1 cellular context compared by ENCODE assay signal in the genomic region with DNA sequence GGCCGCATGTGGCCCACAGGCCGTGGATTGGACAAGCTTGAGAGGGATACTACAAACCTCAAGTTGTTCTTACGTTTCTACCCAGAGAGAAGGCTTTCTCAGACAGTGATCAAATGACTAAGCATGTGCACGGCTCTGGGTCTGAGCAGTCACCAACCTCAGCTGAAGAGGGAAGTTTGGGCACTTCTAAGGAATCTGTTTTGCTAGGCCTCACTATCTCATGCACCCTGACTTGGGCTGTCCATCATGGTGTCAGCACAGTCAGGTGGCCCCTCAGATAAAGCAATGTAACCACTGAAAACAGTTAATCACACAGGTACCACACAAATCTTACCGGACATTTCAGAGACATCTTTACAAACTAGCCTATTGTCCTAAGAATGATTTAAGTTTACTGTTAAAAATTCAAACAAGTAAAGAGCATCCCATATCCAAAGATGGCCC.
A peak's percentile ranks its signal among the peaks of the same experiment; 100 is the strongest.
TF ChIP-seq lines count a peak whose summit lies in the region.

No MANE protein-coding gene starts in this region.

TF ChIP-seq in K562, 482 proteins besides CTCF, POLR2A, EP300 and RAD21 (continued from another document and continues in another):
- TF ChIP-seq, protein P1, sequence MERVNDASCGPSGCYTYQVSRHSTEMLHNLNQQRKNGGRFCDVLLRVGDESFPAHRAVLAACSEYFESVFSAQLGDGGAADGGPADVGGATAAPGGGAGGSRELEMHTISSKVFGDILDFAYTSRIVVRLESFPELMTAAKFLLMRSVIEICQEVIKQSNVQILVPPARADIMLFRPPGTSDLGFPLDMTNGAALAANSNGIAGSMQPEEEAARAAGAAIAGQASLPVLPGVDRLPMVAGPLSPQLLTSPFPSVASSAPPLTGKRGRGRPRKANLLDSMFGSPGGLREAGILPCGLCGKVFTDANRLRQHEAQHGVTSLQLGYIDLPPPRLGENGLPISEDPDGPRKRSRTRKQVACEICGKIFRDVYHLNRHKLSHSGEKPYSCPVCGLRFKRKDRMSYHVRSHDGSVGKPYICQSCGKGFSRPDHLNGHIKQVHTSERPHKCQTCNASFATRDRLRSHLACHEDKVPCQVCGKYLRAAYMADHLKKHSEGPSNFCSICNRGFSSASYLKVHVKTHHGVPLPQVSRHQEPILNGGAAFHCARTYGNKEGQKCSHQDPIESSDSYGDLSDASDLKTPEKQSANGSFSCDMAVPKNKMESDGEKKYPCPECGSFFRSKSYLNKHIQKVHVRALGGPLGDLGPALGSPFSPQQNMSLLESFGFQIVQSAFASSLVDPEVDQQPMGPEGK (CRISPR knock-in tag; IDR thresholded peaks at IDR 0.05; ENCODE audit: borderline replicate concordance) = no peak
- TF ChIP-seq ZFP30 (CRISPR knock-in tag; IDR thresholded peaks at IDR 0.05; ENCODE audit: borderline replicate concordance) (no peak), ZNF778 (CRISPR knock-in tag; IDR thresholded peaks at IDR 0.05) (no peak), TAF1 (IDR thresholded peaks at IDR 0.05; ENCODE audit: control insufficient read depth, extremely low read depth, insufficient read depth, low read length, severe bottlenecking) (peak; percentile 75), CSDE1 (IDR thresholded peaks at IDR 0.05) (no peak), BMI1 (IDR thresholded peaks at IDR 0.05; ENCODE audit: low read length) (no peak), SMARCA4 (IDR thresholded peaks at IDR 0.05) (peak; percentile 99), NFIC (IDR thresholded peaks at IDR 0.05) (peak; percentile 92), ZNF668 (CRISPR knock-in tag; IDR thresholded peaks at IDR 0.05) (no peak), STAG1 (CRISPR knock-in tag; IDR thresholded peaks at IDR 0.05; ENCODE audit: borderline replicate concordance) (no peak), ATF7 (IDR thresholded peaks at IDR 0.05) (peak; percentile 85), ZNF24 (IDR thresholded peaks at IDR 0.05) (peak; percentile 86), HDAC1 (IDR thresholded peaks at IDR 0.05) (peak; percentile 87 to 99; a peak in 3 of 4 replicates), SIN3B (IDR thresholded peaks at IDR 0.05; ENCODE audit: low read depth) (no peak), CXXC5 (CRISPR knock-in tag; IDR thresholded peaks at IDR 0.05) (peak; percentile 84), ZNF347 (CRISPR knock-in tag; IDR thresholded peaks at IDR 0.05; ENCODE audit: low read depth) (no peak), SAP30 (IDR thresholded peaks at IDR 0.05; ENCODE audit: borderline replicate concordance, insufficient read depth, low read depth, low read length, poor library complexity, severe bottlenecking) (no peak), HCFC1 (IDR thresholded peaks at IDR 0.05; ENCODE audit: low read depth, low read length) (no peak), ADNP (tag; IDR thresholded peaks at IDR 0.05) (no peak), DIDO1 (tag; IDR thresholded peaks at IDR 0.05; ENCODE audit: low read depth) (no peak; the same call in 1 of the 2 replicates), BRD9 (IDR thresholded peaks at IDR 0.05; ENCODE audit: low read depth, partially characterized antibody) (peak; percentile 81), RFX5 (IDR thresholded peaks at IDR 0.05; ENCODE audit: low read depth, low read length) (no peak), HNRNPL (IDR thresholded peaks at IDR 0.05; ENCODE audit: low read depth, low read length) (no peak), FOXA3 (CRISPR knock-in tag; conservative IDR thresholded peaks at IDR 0.05 in 1 of 2, IDR thresholded peaks at IDR 0.05 in 1 of 2) (peak in 1 of 2 experiments; percentile 56; a peak in 1 of 4 replicates), EWSR1 (IDR thresholded peaks at IDR 0.05; ENCODE audit: borderline replicate concordance, low read depth, partially characterized antibody) (no peak), SAFB2 (IDR thresholded peaks at IDR 0.05; ENCODE audit: borderline replicate concordance, low read depth, low read length, severe bottlenecking) (no peak), ZNF41 (CRISPR knock-in tag; conservative IDR thresholded peaks at IDR 0.05) (peak; percentile 77; the same call in 1 of the 2 replicates), DNMT1 (IDR thresholded peaks at IDR 0.05) (no peak), RNF2 (IDR thresholded peaks at IDR 0.05) (peak; percentile 95), CBX5 (IDR thresholded peaks at IDR 0.05; ENCODE audit: borderline replicate concordance, low read depth) (no peak), CBFA2T3 (IDR thresholded peaks at IDR 0.05) (peak; percentile 99), SNRNP70 (optimal IDR thresholded peaks at IDR 0.05; ENCODE audit: low read depth, low read length) (no peak), CCAR2 (IDR thresholded peaks at IDR 0.05; ENCODE audit: low read depth, low read length) (no peak), NFIX (CRISPR knock-in tag; IDR thresholded peaks at IDR 0.05; ENCODE audit: low read depth) (no peak), ARNT (IDR thresholded peaks at IDR 0.05) (peak; percentile 91 to 95), HMG20B (CRISPR knock-in tag; IDR thresholded peaks at IDR 0.05) (no peak), ZNF696 (CRISPR knock-in tag; conservative IDR thresholded peaks at IDR 0.05) (no peak), KAT2B (IDR thresholded peaks at IDR 0.05; ENCODE audit: low read depth, low read length) (no peak), SIRT6 (IDR thresholded peaks at IDR 0.05; ENCODE audit: low read depth, low read length) (no peak), FOXP1 (CRISPR knock-in tag; IDR thresholded peaks at IDR 0.05) (no peak), RFX1 (IDR thresholded peaks at IDR 0.05) (no peak), TSC22D4 (tag; IDR thresholded peaks at IDR 0.05) (no peak), BCL6 (CRISPR knock-in tag; IDR thresholded peaks at IDR 0.05) (no peak; the same call in 1 of the 2 replicates), HNRNPH1 (optimal IDR thresholded peaks at IDR 0.05; ENCODE audit: low read depth, low read length) (no peak), E2F3 (CRISPR knock-in tag; IDR thresholded peaks at IDR 0.05) (no peak)
- TF ChIP-seq, protein P2, sequence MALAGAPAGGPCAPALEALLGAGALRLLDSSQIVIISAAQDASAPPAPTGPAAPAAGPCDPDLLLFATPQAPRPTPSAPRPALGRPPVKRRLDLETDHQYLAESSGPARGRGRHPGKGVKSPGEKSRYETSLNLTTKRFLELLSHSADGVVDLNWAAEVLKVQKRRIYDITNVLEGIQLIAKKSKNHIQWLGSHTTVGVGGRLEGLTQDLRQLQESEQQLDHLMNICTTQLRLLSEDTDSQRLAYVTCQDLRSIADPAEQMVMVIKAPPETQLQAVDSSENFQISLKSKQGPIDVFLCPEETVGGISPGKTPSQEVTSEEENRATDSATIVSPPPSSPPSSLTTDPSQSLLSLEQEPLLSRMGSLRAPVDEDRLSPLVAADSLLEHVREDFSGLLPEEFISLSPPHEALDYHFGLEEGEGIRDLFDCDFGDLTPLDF (CRISPR knock-in tag; IDR thresholded peaks at IDR 0.05) = no peak
- TF ChIP-seq, protein P3, sequence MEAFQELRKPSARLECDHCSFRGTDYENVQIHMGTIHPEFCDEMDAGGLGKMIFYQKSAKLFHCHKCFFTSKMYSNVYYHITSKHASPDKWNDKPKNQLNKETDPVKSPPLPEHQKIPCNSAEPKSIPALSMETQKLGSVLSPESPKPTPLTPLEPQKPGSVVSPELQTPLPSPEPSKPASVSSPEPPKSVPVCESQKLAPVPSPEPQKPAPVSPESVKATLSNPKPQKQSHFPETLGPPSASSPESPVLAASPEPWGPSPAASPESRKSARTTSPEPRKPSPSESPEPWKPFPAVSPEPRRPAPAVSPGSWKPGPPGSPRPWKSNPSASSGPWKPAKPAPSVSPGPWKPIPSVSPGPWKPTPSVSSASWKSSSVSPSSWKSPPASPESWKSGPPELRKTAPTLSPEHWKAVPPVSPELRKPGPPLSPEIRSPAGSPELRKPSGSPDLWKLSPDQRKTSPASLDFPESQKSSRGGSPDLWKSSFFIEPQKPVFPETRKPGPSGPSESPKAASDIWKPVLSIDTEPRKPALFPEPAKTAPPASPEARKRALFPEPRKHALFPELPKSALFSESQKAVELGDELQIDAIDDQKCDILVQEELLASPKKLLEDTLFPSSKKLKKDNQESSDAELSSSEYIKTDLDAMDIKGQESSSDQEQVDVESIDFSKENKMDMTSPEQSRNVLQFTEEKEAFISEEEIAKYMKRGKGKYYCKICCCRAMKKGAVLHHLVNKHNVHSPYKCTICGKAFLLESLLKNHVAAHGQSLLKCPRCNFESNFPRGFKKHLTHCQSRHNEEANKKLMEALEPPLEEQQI (IDR thresholded peaks at IDR 0.05) = peak; percentile 96
- TF ChIP-seq, protein P4, sequence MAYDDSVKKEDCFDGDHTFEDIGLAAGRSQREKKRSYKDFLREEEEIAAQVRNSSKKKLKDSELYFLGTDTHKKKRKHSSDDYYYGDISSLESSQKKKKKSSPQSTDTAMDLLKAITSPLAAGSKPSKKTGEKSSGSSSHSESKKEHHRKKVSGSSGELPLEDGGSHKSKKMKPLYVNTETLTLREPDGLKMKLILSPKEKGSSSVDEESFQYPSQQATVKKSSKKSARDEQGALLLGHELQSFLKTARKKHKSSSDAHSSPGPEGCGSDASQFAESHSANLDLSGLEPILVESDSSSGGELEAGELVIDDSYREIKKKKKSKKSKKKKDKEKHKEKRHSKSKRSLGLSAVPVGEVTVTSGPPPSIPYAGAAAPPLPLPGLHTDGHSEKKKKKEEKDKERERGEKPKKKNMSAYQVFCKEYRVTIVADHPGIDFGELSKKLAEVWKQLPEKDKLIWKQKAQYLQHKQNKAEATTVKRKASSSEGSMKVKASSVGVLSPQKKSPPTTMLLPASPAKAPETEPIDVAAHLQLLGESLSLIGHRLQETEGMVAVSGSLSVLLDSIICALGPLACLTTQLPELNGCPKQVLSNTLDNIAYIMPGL (CRISPR knock-in tag; IDR thresholded peaks at IDR 0.05) = no peak
- TF ChIP-seq, protein P5, sequence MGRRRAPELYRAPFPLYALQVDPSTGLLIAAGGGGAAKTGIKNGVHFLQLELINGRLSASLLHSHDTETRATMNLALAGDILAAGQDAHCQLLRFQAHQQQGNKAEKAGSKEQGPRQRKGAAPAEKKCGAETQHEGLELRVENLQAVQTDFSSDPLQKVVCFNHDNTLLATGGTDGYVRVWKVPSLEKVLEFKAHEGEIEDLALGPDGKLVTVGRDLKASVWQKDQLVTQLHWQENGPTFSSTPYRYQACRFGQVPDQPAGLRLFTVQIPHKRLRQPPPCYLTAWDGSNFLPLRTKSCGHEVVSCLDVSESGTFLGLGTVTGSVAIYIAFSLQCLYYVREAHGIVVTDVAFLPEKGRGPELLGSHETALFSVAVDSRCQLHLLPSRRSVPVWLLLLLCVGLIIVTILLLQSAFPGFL (CRISPR knock-in tag; IDR thresholded peaks at IDR 0.05) = no peak
- TF ChIP-seq, protein P6, sequence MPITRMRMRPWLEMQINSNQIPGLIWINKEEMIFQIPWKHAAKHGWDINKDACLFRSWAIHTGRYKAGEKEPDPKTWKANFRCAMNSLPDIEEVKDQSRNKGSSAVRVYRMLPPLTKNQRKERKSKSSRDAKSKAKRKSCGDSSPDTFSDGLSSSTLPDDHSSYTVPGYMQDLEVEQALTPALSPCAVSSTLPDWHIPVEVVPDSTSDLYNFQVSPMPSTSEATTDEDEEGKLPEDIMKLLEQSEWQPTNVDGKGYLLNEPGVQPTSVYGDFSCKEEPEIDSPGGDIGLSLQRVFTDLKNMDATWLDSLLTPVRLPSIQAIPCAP (CRISPR knock-in tag; IDR thresholded peaks at IDR 0.05; ENCODE audit: borderline replicate concordance) = no peak
- TF ChIP-seq, protein P7, sequence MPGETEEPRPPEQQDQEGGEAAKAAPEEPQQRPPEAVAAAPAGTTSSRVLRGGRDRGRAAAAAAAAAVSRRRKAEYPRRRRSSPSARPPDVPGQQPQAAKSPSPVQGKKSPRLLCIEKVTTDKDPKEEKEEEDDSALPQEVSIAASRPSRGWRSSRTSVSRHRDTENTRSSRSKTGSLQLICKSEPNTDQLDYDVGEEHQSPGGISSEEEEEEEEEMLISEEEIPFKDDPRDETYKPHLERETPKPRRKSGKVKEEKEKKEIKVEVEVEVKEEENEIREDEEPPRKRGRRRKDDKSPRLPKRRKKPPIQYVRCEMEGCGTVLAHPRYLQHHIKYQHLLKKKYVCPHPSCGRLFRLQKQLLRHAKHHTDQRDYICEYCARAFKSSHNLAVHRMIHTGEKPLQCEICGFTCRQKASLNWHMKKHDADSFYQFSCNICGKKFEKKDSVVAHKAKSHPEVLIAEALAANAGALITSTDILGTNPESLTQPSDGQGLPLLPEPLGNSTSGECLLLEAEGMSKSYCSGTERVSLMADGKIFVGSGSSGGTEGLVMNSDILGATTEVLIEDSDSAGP (CRISPR knock-in tag; IDR thresholded peaks at IDR 0.05) = no peak
- TF ChIP-seq, protein P8, sequence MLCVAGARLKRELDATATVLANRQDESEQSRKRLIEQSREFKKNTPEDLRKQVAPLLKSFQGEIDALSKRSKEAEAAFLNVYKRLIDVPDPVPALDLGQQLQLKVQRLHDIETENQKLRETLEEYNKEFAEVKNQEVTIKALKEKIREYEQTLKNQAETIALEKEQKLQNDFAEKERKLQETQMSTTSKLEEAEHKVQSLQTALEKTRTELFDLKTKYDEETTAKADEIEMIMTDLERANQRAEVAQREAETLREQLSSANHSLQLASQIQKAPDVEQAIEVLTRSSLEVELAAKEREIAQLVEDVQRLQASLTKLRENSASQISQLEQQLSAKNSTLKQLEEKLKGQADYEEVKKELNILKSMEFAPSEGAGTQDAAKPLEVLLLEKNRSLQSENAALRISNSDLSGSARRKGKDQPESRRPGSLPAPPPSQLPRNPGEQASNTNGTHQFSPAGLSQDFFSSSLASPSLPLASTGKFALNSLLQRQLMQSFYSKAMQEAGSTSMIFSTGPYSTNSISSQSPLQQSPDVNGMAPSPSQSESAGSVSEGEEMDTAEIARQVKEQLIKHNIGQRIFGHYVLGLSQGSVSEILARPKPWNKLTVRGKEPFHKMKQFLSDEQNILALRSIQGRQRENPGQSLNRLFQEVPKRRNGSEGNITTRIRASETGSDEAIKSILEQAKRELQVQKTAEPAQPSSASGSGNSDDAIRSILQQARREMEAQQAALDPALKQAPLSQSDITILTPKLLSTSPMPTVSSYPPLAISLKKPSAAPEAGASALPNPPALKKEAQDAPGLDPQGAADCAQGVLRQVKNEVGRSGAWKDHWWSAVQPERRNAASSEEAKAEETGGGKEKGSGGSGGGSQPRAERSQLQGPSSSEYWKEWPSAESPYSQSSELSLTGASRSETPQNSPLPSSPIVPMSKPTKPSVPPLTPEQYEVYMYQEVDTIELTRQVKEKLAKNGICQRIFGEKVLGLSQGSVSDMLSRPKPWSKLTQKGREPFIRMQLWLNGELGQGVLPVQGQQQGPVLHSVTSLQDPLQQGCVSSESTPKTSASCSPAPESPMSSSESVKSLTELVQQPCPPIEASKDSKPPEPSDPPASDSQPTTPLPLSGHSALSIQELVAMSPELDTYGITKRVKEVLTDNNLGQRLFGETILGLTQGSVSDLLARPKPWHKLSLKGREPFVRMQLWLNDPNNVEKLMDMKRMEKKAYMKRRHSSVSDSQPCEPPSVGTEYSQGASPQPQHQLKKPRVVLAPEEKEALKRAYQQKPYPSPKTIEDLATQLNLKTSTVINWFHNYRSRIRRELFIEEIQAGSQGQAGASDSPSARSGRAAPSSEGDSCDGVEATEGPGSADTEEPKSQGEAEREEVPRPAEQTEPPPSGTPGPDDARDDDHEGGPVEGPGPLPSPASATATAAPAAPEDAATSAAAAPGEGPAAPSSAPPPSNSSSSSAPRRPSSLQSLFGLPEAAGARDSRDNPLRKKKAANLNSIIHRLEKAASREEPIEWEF (CRISPR knock-in tag; IDR thresholded peaks at IDR 0.05) = peak; percentile 91
